8 cellular contexts compared by ENCODE assay signal in the genomic region with DNA sequence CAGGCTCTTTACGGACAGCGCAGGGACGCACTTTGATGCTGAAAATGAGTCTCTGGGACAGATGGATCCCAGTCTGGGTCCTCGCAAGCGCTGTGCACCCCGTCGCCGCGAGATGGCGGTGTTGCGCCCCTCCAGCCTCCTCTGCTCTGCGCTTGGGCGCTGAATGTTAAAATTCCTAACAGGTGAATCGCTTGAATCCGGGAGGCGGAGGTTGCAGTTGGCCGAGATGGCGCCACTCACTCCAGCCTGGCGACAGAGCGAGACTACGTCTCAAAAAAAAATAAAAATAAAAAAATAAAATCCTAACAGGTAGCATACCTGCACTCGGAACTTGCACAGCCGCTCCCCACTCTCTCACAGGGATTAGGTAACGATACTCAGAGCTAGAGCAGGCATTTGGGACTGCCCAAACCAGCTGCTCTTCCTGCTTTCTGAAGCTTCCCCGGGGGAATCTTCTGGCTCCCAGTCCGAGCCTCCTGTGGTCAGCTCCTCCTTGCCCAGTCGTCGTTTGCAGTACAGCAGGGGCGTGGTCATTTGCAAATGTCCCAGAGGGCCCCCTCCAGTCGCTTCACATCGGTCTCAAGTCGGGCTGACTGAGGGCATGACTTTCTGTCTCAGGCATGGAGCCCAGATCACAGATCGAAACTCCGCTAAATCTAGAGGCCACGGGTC. TPM values are rescaled to one million over a fixed set of nuclear protein-coding genes. Genes with fewer than 3 reads are reported as not detected.
DNase-seq lines count a peak whose midpoint lies in the region; ATAC-seq, FAIRE-seq and TF ChIP-seq lines count a peak whose summit lies in the region.

No MANE protein-coding gene starts in this region.

- H3K79me2 ChIP-seq in hepatocyte: no peaks in the 10 kb centered on the region

- ATAC-seq in A549 (peak; percentile 80 to 94), HG02623 (IDR thresholded peaks at IDR 0.05; ENCODE audit: unreplicated experiment) (no peak)

- peak; percentile 80 to 86 for TF ChIP-seq RAD21 in A549 (conservative IDR thresholded peaks at IDR 0.05 in 1 of 2, IDR thresholded peaks at IDR 0.05 in 1 of 2)
- TF ChIP-seq RAD21 in Ishikawa (IDR thresholded peaks at IDR 0.05; ENCODE audit: low read depth): peak; percentile 83

- H4K20me1 ChIP-seq in hepatocyte (ENCODE audit: insufficient read depth, poor library complexity, severe bottlenecking): no peaks in the 10 kb centered on the region

- H3K4me1 ChIP-seq in A549 (peaks cover 6% of the 10 kb centered on the region), hepatocyte (ENCODE audit: insufficient read depth) (peaks cover 4% of the 10 kb centered on the region)

- no peak overlapping the region for H2AFZ ChIP-seq in hepatocyte

- WGBS in A549 (ENCODE audit: missing lambda C conversion rate): 6% methylated on average over 35 of the region's 35 CpGs
- whole genome bisulfite sequencing in hepatocyte (ENCODE audit: low lambda C conversion rate, missing lambda C conversion rate): 11% methylated on average over 35 of the region's 35 CpGs

- TF ChIP-seq CTCF in A549 (IDR thresholded peaks at IDR 0.05): peak; percentile 91
- peak; percentile 98 for TF ChIP-seq CTCF in GM12873 (IDR thresholded peaks at IDR 0.05; ENCODE audit: insufficient read depth, low read depth, low read length, missing control alignments)
- TF ChIP-seq CTCF in astrocyte of the spinal cord (IDR thresholded peaks at IDR 0.05; ENCODE audit: low read depth, low read length): peak; percentile 99
- peak; percentile 98 for TF ChIP-seq CTCF in hepatocyte (IDR thresholded peaks at IDR 0.05; ENCODE audit: poor library complexity)
- TF ChIP-seq CTCF in retinal pigment epithelial cell (conservative IDR thresholded peaks at IDR 0.05; ENCODE audit: low read depth, low read length): peak; percentile 96

- no peaks in the 10 kb centered on the region for H3K27me3 ChIP-seq in hepatocyte

- no peak for TF ChIP-seq POLR2A in A549 (IDR thresholded peaks at IDR 0.05; ENCODE audit: low read length)

- CTCF ChIA-PET in A549 (lab: Yijun Ruan, JAX): interaction anchor here (0.6 to 17.0 kb wide), 28 partner anchors 10 to 158 kb away, joined by 3 to 175 read pairs (median 5); a partner anchor contains a TSS

- no peak for TF ChIP-seq EP300 in A549 (IDR thresholded peaks at IDR 0.05)
- TF ChIP-seq EP300 in Ishikawa (IDR thresholded peaks at IDR 0.05; ENCODE audit: borderline replicate concordance): no peak

- peak overlapping the region; percentile 90 for H3K4me2 ChIP-seq in A549
- H3K4me2 ChIP-seq in hepatocyte: peak overlapping the region; percentile 72

- H3K4me3 ChIP-seq in A549: peak overlapping the region; percentile 42
- peak overlapping the region; percentile 5 for H3K4me3 ChIP-seq in astrocyte of the spinal cord (ENCODE audit: low read depth, low read length)
- H3K4me3 ChIP-seq in hepatocyte: no peak overlapping the region
- peak overlapping the region; percentile 49 for H3K4me3 ChIP-seq in retinal pigment epithelial cell (ENCODE audit: low read length)

- DNase-seq in A549 (ENCODE audit: low read depth in 1 of 2, low spot score in 1 of 2) (peak; percentile 81 to 89), T-helper 2 cell (peak; percentile 2 to 45 (median 29)), astrocyte of the spinal cord (ENCODE audit: low read depth, low spot score) (peak; percentile 62), hepatocyte (ENCODE audit: low spot score) (peak; percentile 89), retinal pigment epithelial cell (ENCODE audit: low read depth) (no peak)

- H3K27ac ChIP-seq in A549: peak overlapping the region; percentile 75 to 86
- peak overlapping the region; percentile 83 for H3K27ac ChIP-seq in hepatocyte

- in situ Hi-C loops in astrocyte of the spinal cord (cut with HindIII; ENCODE audit: low sequenced_read_pairs): no loop called here

- H3K36me3 ChIP-seq in hepatocyte (replicated peaks; ENCODE audit: insufficient read depth, low read depth): no peaks in the 10 kb centered on the region

- H3K9me3 ChIP-seq in A549 (no peaks in the 10 kb centered on the region), hepatocyte (ENCODE audit: low read depth) (no peaks in the 10 kb centered on the region)

- no peaks in the 10 kb centered on the region for H3K9me2 ChIP-seq in hepatocyte (replicated peaks; ENCODE audit: insufficient read depth)

- POLR2A ChIA-PET in A549 (lab: Yijun Ruan, JAX): interaction anchor here (0.5 to 1.1 kb wide), 3 partner anchors 27 to 189 kb away, joined by 3 to 6 read pairs (median 4); a partner anchor contains a TSS

- peak; percentile 86 for FAIRE-seq in A549 (lab: Jason Lieb, UNC)

TF ChIP-seq in A549, 52 proteins besides CTCF, POLR2A, EP300 and RAD21 (continues in another document):
- TF ChIP-seq SMC3 (IDR thresholded peaks at IDR 0.05): peak; percentile 77
- TF ChIP-seq ZC3H11A (IDR thresholded peaks at IDR 0.05): no peak
- TF ChIP-seq MAFK (IDR thresholded peaks at IDR 0.05; ENCODE audit: partially characterized antibody): no peak
- TF ChIP-seq, protein P1, sequence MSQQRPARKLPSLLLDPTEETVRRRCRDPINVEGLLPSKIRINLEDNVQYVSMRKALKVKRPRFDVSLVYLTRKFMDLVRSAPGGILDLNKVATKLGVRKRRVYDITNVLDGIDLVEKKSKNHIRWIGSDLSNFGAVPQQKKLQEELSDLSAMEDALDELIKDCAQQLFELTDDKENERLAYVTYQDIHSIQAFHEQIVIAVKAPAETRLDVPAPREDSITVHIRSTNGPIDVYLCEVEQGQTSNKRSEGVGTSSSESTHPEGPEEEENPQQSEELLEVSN (IDR thresholded peaks at IDR 0.05; ENCODE audit: borderline replicate concordance, low read depth): no peak
- TF ChIP-seq, protein P2, sequence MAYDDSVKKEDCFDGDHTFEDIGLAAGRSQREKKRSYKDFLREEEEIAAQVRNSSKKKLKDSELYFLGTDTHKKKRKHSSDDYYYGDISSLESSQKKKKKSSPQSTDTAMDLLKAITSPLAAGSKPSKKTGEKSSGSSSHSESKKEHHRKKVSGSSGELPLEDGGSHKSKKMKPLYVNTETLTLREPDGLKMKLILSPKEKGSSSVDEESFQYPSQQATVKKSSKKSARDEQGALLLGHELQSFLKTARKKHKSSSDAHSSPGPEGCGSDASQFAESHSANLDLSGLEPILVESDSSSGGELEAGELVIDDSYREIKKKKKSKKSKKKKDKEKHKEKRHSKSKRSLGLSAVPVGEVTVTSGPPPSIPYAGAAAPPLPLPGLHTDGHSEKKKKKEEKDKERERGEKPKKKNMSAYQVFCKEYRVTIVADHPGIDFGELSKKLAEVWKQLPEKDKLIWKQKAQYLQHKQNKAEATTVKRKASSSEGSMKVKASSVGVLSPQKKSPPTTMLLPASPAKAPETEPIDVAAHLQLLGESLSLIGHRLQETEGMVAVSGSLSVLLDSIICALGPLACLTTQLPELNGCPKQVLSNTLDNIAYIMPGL (CRISPR knock-in tag; IDR thresholded peaks at IDR 0.05; ENCODE audit: borderline replicate concordance): no peak
- no peak for TF ChIP-seq HOXB5 (CRISPR knock-in tag; IDR thresholded peaks at IDR 0.05)

TF ChIP-seq in Ishikawa, 13 proteins besides CTCF, POLR2A, EP300 and RAD21:
- TF ChIP-seq, protein P3, sequence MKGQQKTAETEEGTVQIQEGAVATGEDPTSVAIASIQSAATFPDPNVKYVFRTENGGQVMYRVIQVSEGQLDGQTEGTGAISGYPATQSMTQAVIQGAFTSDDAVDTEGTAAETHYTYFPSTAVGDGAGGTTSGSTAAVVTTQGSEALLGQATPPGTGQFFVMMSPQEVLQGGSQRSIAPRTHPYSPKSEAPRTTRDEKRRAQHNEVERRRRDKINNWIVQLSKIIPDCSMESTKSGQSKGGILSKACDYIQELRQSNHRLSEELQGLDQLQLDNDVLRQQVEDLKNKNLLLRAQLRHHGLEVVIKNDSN (IDR thresholded peaks at IDR 0.05): no peak
- 0 out of 2 replicates have a peak, but pooled peaks have one; percentile 10 for TF ChIP-seq YY1 (IDR thresholded peaks at IDR 0.05; ENCODE audit: low read depth)
- no peak for TF ChIP-seq ZBTB7A (IDR thresholded peaks at IDR 0.05; ENCODE audit: low read depth)
- TF ChIP-seq TEAD4 (IDR thresholded peaks at IDR 0.05): peak; percentile 25; the same call in 1 of the 2 replicates
- TF ChIP-seq, protein P4, sequence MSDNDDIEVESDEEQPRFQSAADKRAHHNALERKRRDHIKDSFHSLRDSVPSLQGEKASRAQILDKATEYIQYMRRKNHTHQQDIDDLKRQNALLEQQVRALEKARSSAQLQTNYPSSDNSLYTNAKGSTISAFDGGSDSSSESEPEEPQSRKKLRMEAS (IDR thresholded peaks at IDR 0.05): peak; percentile 40; the same call in 1 of the 2 replicates
- TF ChIP-seq CEBPB (IDR thresholded peaks at IDR 0.05): no peak

RNA-seq across cellular contexts. Expression of a gene that starts 26.2 kb away (rescaled TPM):
- polyA plus RNA-seq in A549 (2011; rRNA removed): 23.9 and 25.9 TPM in 2 replicates
- 80.5 and 106 TPM in 2 replicates for polyA plus RNA-seq in A549 (2012; cell fraction: cytosol; rRNA removed)
- 167 and 232 TPM in 2 replicates for polyA plus RNA-seq in A549 (2012; cell fraction: nucleus; rRNA removed)
- 37.6 to 49.1 TPM (median 39.1 TPM) in 3 replicates for polyA plus RNA-seq in A549 (2017; fragmentation: RNase III; extraction: RNeasy Plus Mini Kit Qiagen cat#74134 plus additional on column Dnase treatment)
- polyA minus RNA-seq in A549 (2011; rRNA and poly(A)+ RNA removed): 18.1 and 25.6 TPM in 2 replicates
- 1.9 and 3.3 TPM in 2 replicates for total RNA-seq in hepatocyte
- polyA plus RNA-seq in hepatocyte: 6.0 and 10.0 TPM in 2 replicates

RNA-seq across cellular contexts. Expression of a gene that starts 27.9 kb away (rescaled TPM):
- polyA plus RNA-seq in A549 (2011; rRNA removed): 1.7 and 2.1 TPM in 2 replicates
- 1.2 and 1.5 TPM in 2 replicates for polyA plus RNA-seq in A549 (2012; cell fraction: cytosol; rRNA removed)
- 3.3 and 3.7 TPM in 2 replicates for polyA plus RNA-seq in A549 (2012; cell fraction: nucleus; rRNA removed)
- polyA plus RNA-seq in A549 (2017; fragmentation: RNase III; extraction: RNeasy Plus Mini Kit Qiagen cat#74134 plus additional on column Dnase treatment): 1.1 to 1.4 TPM (median 1.3 TPM) in 3 replicates
- 6.7 and 7.5 TPM in 2 replicates for polyA minus RNA-seq in A549 (2011; rRNA and poly(A)+ RNA removed)
- 5.5 and 6.3 TPM in 2 replicates for total RNA-seq in hepatocyte
- polyA plus RNA-seq in hepatocyte: 9.0 and 10.1 TPM in 2 replicates

RNA-seq across cellular contexts. Expression of a gene that starts 41.2 kb away (rescaled TPM):
- polyA plus RNA-seq in A549 (2011; rRNA removed) (1.1 and 1.3 TPM in 2 replicates), A549 (2017; fragmentation: RNase III; extraction: RNeasy Plus Mini Kit Qiagen cat#74134 plus additional on column Dnase treatment) (1.4 to 2.6 TPM (median 2.4 TPM) in 3 replicates), hepatocyte (0.45 and 1.1 TPM in 2 replicates)
- 8.4 and 10.8 TPM in 2 replicates for polyA plus RNA-seq in A549 (2012; cell fraction: cytosol; rRNA removed)
- 32.7 and 36.1 TPM in 2 replicates for polyA plus RNA-seq in A549 (2012; cell fraction: nucleus; rRNA removed)
- 3.6 and 5.7 TPM in 2 replicates for polyA minus RNA-seq in A549 (2011; rRNA and poly(A)+ RNA removed)
- not detected in 2 replicates for total RNA-seq in hepatocyte
